9 cellular contexts compared by ENCODE assay signal in genomic region chrX:13658602-13659001, GRCh38. TPM values are rescaled to one million over a fixed set of nuclear protein-coding genes. Genes with fewer than 3 reads are reported as not detected.
DNase-seq lines count a peak whose midpoint lies in the region; ATAC-seq and TF ChIP-seq lines count a peak whose summit lies in the region.
"Had no signal": no experiment of that assay in that cellular context is flagged by ENCODE, and none has a peak within 500 bp of the region (broad histone marks: within the 10 kb centered on the region; RNA-seq: fewer than 3 reads in every experiment).

No MANE protein-coding gene starts in this region.

- peaks cover 9 to 27% (median 18%) of the 10 kb centered on the region in 4 donors for H3K4me1 Mint-ChIP-seq in CD4-positive, CD25-positive, alpha-beta regulatory T cell
- peaks cover 11% of the 10 kb centered on the region for H3K4me1 Mint-ChIP-seq in chondrocyte (ENCODE audit: low read depth)

- intact Hi-C loops in vagina (cut with DNase I) = no loop called here

- DNase-seq in CD4-positive, CD25-positive, alpha-beta regulatory T cell = peak in 2 of 3 donors; percentile 69 to 74
- DNase-seq in H4 (ENCODE audit: low spot score) (peak; percentile 35), chondrocyte (ENCODE audit: low spot score) (no peak), vagina (ENCODE audit: extremely low spot score in 2 of 2) (no peak), GM19240 (ENCODE audit: insufficient read length, low spot score) (no peak)

- peaks cover 10% of the 10 kb centered on the region for H3K4me1 ChIP-seq in CD4-positive, CD25-positive, alpha-beta regulatory T cell (ENCODE audit: control insufficient read depth, insufficient read depth, low read length, poor library complexity, severe bottlenecking)
- H3K4me1 ChIP-seq in OCI-LY3 (ENCODE audit: low read length) (peaks cover 11% of the 10 kb centered on the region), liver (ENCODE audit: control insufficient read depth in 4 of 4, insufficient read depth in 4 of 4, low read length in 3 of 4) (peaks cover 0 to 14% (median 9%) of the 10 kb centered on the region in 4 donors), vagina (peaks cover 6% of the 10 kb centered on the region)
- H3K4me1 ChIP-seq: SJCRH30 had no signal

- no peaks in the 10 kb centered on the region for H3K27me3 Mint-ChIP-seq in CD4-positive, CD25-positive, alpha-beta regulatory T cell
- no peaks in the 10 kb centered on the region for H3K27me3 Mint-ChIP-seq in chondrocyte (ENCODE audit: low read depth)

- H3K4me3 Mint-ChIP-seq in CD4-positive, CD25-positive, alpha-beta regulatory T cell = peak overlapping the region in 2 of 4 donors; percentile 0 to 47
- no peak overlapping the region for H3K4me3 Mint-ChIP-seq in chondrocyte (ENCODE audit: unreplicated experiment)

- peaks cover 35% of the 10 kb centered on the region for H3K36me3 Mint-ChIP-seq in CD4-positive, CD25-positive, alpha-beta regulatory T cell
- peaks cover 3% of the 10 kb centered on the region for H3K36me3 Mint-ChIP-seq in chondrocyte (ENCODE audit: low read depth)

- peak overlapping the region; percentile 20 to 83 (median 55) for H3K27ac Mint-ChIP-seq in CD4-positive, CD25-positive, alpha-beta regulatory T cell
- peak overlapping the region; percentile 38 for H3K27ac Mint-ChIP-seq in chondrocyte (ENCODE audit: unreplicated experiment)

- no peak overlapping the region for H3K4me3 ChIP-seq in CD4-positive, CD25-positive, alpha-beta regulatory T cell (ENCODE audit: low read depth, low read length)
- H3K4me3 ChIP-seq in OCI-LY3 (ENCODE audit: low read length) (peak overlapping the region; percentile 27; the same call in 1 of the 2 replicates), liver (ENCODE audit: low read depth in 1 of 3, low read length in 3 of 3) (no peak overlapping the region), vagina (no peak overlapping the region)
- H3K4me3 ChIP-seq: SJCRH30 had no signal

- no peaks in the 10 kb centered on the region for H4K20me1 ChIP-seq in OCI-LY3 (ENCODE audit: insufficient read depth, low read length)

- H3K36me3 ChIP-seq in CD4-positive, CD25-positive, alpha-beta regulatory T cell (ENCODE audit: control insufficient read depth, insufficient read depth, low read length) = peaks cover 31% of the 10 kb centered on the region
- H3K36me3 ChIP-seq in OCI-LY3 (replicated peaks; ENCODE audit: low read depth, low read length) = peaks cover 14% of the 10 kb centered on the region
- H3K36me3 ChIP-seq in liver (ENCODE audit: control insufficient read depth in 4 of 4, insufficient read depth in 3 of 4, low read depth in 1 of 4, low read length in 3 of 4) = peaks cover 0 to 17% (median 13%) of the 10 kb centered on the region in 4 donors
- H3K36me3 ChIP-seq in vagina = no peaks in the 10 kb centered on the region
- H3K36me3 ChIP-seq: SJCRH30 had no signal

- WGBS in liver = 10% methylated on average over 2 of the region's 2 CpGs

- peak; percentile 84 to 89 for TF ChIP-seq RAD21 in liver (IDR thresholded peaks at IDR 0.05)

- H3K9me3 ChIP-seq in CD4-positive, CD25-positive, alpha-beta regulatory T cell (ENCODE audit: control insufficient read depth in 2 of 2, low read length in 2 of 2) = no peaks in the 10 kb centered on the region
- H3K9me3 ChIP-seq in OCI-LY3 (ENCODE audit: insufficient read depth, low read length) = no peaks in the 10 kb centered on the region
- H3K9me3 ChIP-seq in liver (ENCODE audit: control insufficient read depth in 4 of 4, low read length in 3 of 4) = no peaks in the 10 kb centered on the region
- no peaks in the 10 kb centered on the region for H3K9me3 ChIP-seq in vagina
- H3K9me3 ChIP-seq: SJCRH30 had no signal

- peak; percentile 77 for TF ChIP-seq CTCF in OCI-LY3 (IDR thresholded peaks at IDR 0.05; ENCODE audit: low read depth, low read length)
- TF ChIP-seq CTCF in chondrocyte (IDR thresholded peaks at IDR 0.05) = peak; percentile 87
- peak; percentile 68 for TF ChIP-seq CTCF in liver (IDR thresholded peaks at IDR 0.05; ENCODE audit: low read depth, low read length, missing input control)
- peak; percentile 69 to 77 (median 71) for TF ChIP-seq CTCF in vagina (IDR thresholded peaks at IDR 0.05)

- TF ChIP-seq POLR2A in vagina (IDR thresholded peaks at IDR 0.05) = no peak

- peak overlapping the region; percentile 65 for H3K27ac ChIP-seq in CD4-positive, CD25-positive, alpha-beta regulatory T cell (ENCODE audit: insufficient read depth, low read length, poor library complexity, severe bottlenecking)
- peak overlapping the region; percentile 34 for H3K27ac ChIP-seq in OCI-LY3 (ENCODE audit: low read length)
- H3K27ac ChIP-seq in liver (ENCODE audit: low read depth in 1 of 2, low read length in 2 of 2) = peak overlapping the region in 1 of 2 donors; percentile 54
- peak overlapping the region; percentile 21 for H3K27ac ChIP-seq in vagina
- H3K27ac ChIP-seq: SJCRH30 had no signal

- H3K79me2 ChIP-seq in OCI-LY3 (ENCODE audit: low read length) = peaks cover 5% of the 10 kb centered on the region

- peak in 1 of 2 donors; percentile 64 for ATAC-seq in CD4-positive, CD25-positive, alpha-beta regulatory T cell (ENCODE audit: low read depth in 2 of 2)
- no peak for ATAC-seq in GM21360 (IDR thresholded peaks at IDR 0.05; ENCODE audit: unreplicated experiment)

- H2AFZ ChIP-seq in OCI-LY3 (ENCODE audit: low read depth, low read length) = 0 out of 2 replicates have a peak overlapping the region, but pooled peaks have one; percentile 8

- H3K9ac ChIP-seq in OCI-LY3 (ENCODE audit: low read length) (peak overlapping the region; percentile 15; the same call in 1 of the 2 replicates), liver (ENCODE audit: low read depth in 1 of 2, low read length in 2 of 2) (no peak overlapping the region)

- no peaks in the 10 kb centered on the region for H3K27me3 ChIP-seq in CD4-positive, CD25-positive, alpha-beta regulatory T cell (ENCODE audit: control insufficient read depth, insufficient read depth, low read length)
- H3K27me3 ChIP-seq in OCI-LY3 (ENCODE audit: low read depth, low read length) = no peaks in the 10 kb centered on the region
- no peaks in the 10 kb centered on the region for H3K27me3 ChIP-seq in liver (ENCODE audit: control insufficient read depth in 4 of 4, insufficient read depth in 4 of 4, low read length in 3 of 4)
- H3K27me3 ChIP-seq in vagina = no peaks in the 10 kb centered on the region
- H3K27me3 ChIP-seq: SJCRH30 had no signal

- peak overlapping the region; percentile 66 for H3K4me2 ChIP-seq in OCI-LY3 (ENCODE audit: low read length)

- no peaks in the 10 kb centered on the region for H3K9me3 Mint-ChIP-seq in CD4-positive, CD25-positive, alpha-beta regulatory T cell
- no peaks in the 10 kb centered on the region for H3K9me3 Mint-ChIP-seq in chondrocyte (ENCODE audit: low read depth)

TF ChIP-seq in liver, 16 proteins besides CTCF, POLR2A, EP300 and RAD21:
- TF ChIP-seq EGR1 (IDR thresholded peaks at IDR 0.05; ENCODE audit: low read depth in 2 of 2) (no peak), HNF4G (IDR thresholded peaks at IDR 0.05) (no peak), RXRA (IDR thresholded peaks at IDR 0.05) (no peak), JUND (IDR thresholded peaks at IDR 0.05) (no peak), TAF1 (conservative IDR thresholded peaks at IDR 0.05) (no peak), FOXA1 (IDR thresholded peaks at IDR 0.05) (no peak)
- TF ChIP-seq, protein P1, sequence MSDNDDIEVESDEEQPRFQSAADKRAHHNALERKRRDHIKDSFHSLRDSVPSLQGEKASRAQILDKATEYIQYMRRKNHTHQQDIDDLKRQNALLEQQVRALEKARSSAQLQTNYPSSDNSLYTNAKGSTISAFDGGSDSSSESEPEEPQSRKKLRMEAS (IDR thresholded peaks at IDR 0.05) = no peak

RNA-seq across cellular contexts. Expression of gene TCEANC, which starts 5.7 kb away (rescaled TPM):
- total RNA-seq in CD4-positive, CD25-positive, alpha-beta regulatory T cell = 7.0 TPM
- polyA plus RNA-seq in CD4-positive, CD25-positive, alpha-beta regulatory T cell = 10 to 100 TPM in 2 of 4 donors, 1 to 10 TPM in 2; 7.1 to 13.3 (median 9.7) TPM
- 3.5 and 4.4 TPM in 2 replicates for total RNA-seq in H4 (2014; rRNA removed; shearing (Covaris generic))
- total RNA-seq in chondrocyte (2.0 to 3.2 TPM (median 2.5 TPM) in 3 replicates), liver (1 to 10 TPM; 5.7 to 7.7 TPM), vagina (3.2 TPM)
- 1 to 10 TPM in 1 of 2 donors, under 1 TPM in 1; 0.73 to 1.5 TPM for polyA plus RNA-seq in liver

RNA-seq across cellular contexts. Expression of gene RAB9A, which starts 30.3 kb away (rescaled TPM):
- 22.8 TPM for total RNA-seq in CD4-positive, CD25-positive, alpha-beta regulatory T cell
- polyA plus RNA-seq in CD4-positive, CD25-positive, alpha-beta regulatory T cell = 10 to 100 TPM; 23.1 to 33.4 (median 26.7) TPM
- total RNA-seq in H4 (2014; rRNA removed; shearing (Covaris generic)) = 131 and 159 TPM in 2 replicates
- 18.8 to 31.3 TPM (median 29.2 TPM) in 3 replicates for total RNA-seq in chondrocyte
- 10 to 100 TPM in 1 of 2 donors, 1 to 10 TPM in 1; 9.0 to 12.2 TPM for total RNA-seq in liver
- 10 to 100 TPM; 11.8 to 22.9 TPM for polyA plus RNA-seq in liver
- 15.0 TPM for total RNA-seq in vagina

Comparison
In these comparisons a context has a peak if more than half of its experiments do, and no peak if none do; other contexts are left out.
1. DNase-seq: peak in CD4-positive, CD25-positive, alpha-beta regulatory T cell (2 of 3) and H4 (single experiment); none in chondrocyte (single experiment), vagina (0 of 2) and GM19240 (single experiment).
2. Peak in every context shown above with its lines, with median percentiles within 50 percentile points of each other: CTCF ChIP-seq.